ENCODE assay signal across 8 cellular contexts in genomic region chr13:99085846-99086148, GRCh38.
DNase-seq lines count a peak whose midpoint lies in the region; ATAC-seq, FAIRE-seq and TF ChIP-seq lines count a peak whose summit lies in the region.

No MANE protein-coding gene starts in this region.

- no peak for TF ChIP-seq EP300 in SK-N-SH (IDR thresholded peaks at IDR 0.05; ENCODE audit: borderline replicate concordance in 1 of 2, low read depth in 1 of 2, low read length in 1 of 2)

- no peak for FAIRE-seq in kidney (lab: Jason Lieb, UNC)

- H3K9me3 ChIP-seq in SK-N-SH = no peaks in the 10 kb centered on the region
- no peaks in the 10 kb centered on the region for H3K9me3 ChIP-seq in kidney (ENCODE audit: control insufficient read depth in 1 of 2, low read length in 2 of 2)
- no peaks in the 10 kb centered on the region for H3K9me3 ChIP-seq in subcutaneous abdominal adipose tissue (ENCODE audit: control insufficient read depth in 5 of 5, low read length in 5 of 5)

- H3F3A ChIP-seq in SK-N-SH (replicated peaks; ENCODE audit: insufficient read depth) = no peaks in the 10 kb centered on the region

- POLR2A ChIA-PET in SK-N-SH (lab: Yijun Ruan, JAX) (no interaction called here), HEK293T (lab: Yijun Ruan, JAX) (interaction anchor here (1.5 kb wide), 1 partner anchor 12 kb away, joined by 3 read pairs; no protein-coding TSS in a partner anchor)

- peak overlapping the region; percentile 66 for H3K9ac ChIP-seq in SK-N-SH
- H3K9ac ChIP-seq in kidney (ENCODE audit: low read length in 2 of 2) = peak overlapping the region in 1 of 2 donors; percentile 55
- peak overlapping the region in 3 of 5 donors; percentile 45 to 59 (median 56) for H3K9ac ChIP-seq in subcutaneous abdominal adipose tissue (ENCODE audit: low read length in 5 of 5)

- H4K20me1 ChIP-seq in SK-N-SH (ENCODE audit: insufficient read depth) = no peaks in the 10 kb centered on the region

- H3K9me2 ChIP-seq in SK-N-SH = no peaks in the 10 kb centered on the region

- peaks cover 0 to 6% of the 10 kb centered on the region in 2 donors for H3K36me3 Mint-ChIP-seq in activated naive CD4-positive, alpha-beta T cell treated with anti-CD3 and anti-CD28 coated beads, Interleukin-2, amount 50 U/mL, for 72 hours

- H3K4me3 ChIP-seq in SK-N-SH (ENCODE audit: low read depth in 2 of 2, low read length in 1 of 2) (peak overlapping the region; percentile 74 to 79), kidney (ENCODE audit: low read length in 2 of 2) (peak overlapping the region; percentile 2 to 62), subcutaneous abdominal adipose tissue (ENCODE audit: low read depth in 1 of 5, low read length in 5 of 5) (peak overlapping the region; percentile 61 to 82 (median 64))

- TF ChIP-seq RAD21 in SK-N-SH (IDR thresholded peaks at IDR 0.05; ENCODE audit: low read length) = no peak

- no peaks in the 10 kb centered on the region for H3K27me3 ChIP-seq in SK-N-SH (ENCODE audit: insufficient read depth)
- H3K27me3 ChIP-seq in subcutaneous abdominal adipose tissue (ENCODE audit: control insufficient read depth in 5 of 5, insufficient read depth in 4 of 5, low read length in 5 of 5) = peaks cover 0 to 5% (median 3%) of the 10 kb centered on the region in 5 donors

- 0 out of 2 replicates have a peak overlapping the region, but pooled peaks have one; percentile 68 for H2AFZ ChIP-seq in SK-N-SH (ENCODE audit: low read depth)

- TF ChIP-seq CTCF in SK-N-SH (IDR thresholded peaks at IDR 0.05) = no peak
- no peak for TF ChIP-seq CTCF in kidney (IDR thresholded peaks at IDR 0.05; ENCODE audit: borderline replicate concordance, extremely low read depth, insufficient read depth)

- no peak overlapping the region; a peak in 1 of 4 replicates for H3K27ac ChIP-seq in SK-N-SH (ENCODE audit: low read depth in 2 of 2, low read length in 1 of 2)
- H3K27ac ChIP-seq in kidney (ENCODE audit: low read depth in 2 of 2, low read length in 2 of 2) = peak overlapping the region in 1 of 2 donors; percentile 47
- no peak overlapping the region for H3K27ac ChIP-seq in subcutaneous abdominal adipose tissue (ENCODE audit: low read depth, low read length)

- CTCF ChIA-PET in SK-N-SH (lab: Yijun Ruan, JAX) = interaction anchor here (1.3 kb wide), 1 partner anchor 19 kb away, joined by 4 read pairs; no protein-coding TSS in a partner anchor
- CTCF ChIA-PET in HEK293T (lab: Yijun Ruan, JAX) = no interaction called here

- intact Hi-C loops in kidney (cut with DNase I) = no loop called here

- H3K27ac Mint-ChIP-seq in activated naive CD4-positive, alpha-beta T cell treated with anti-CD3 and anti-CD28 coated beads, Interleukin-2, amount 50 U/mL, for 72 hours = peak overlapping the region; percentile 14 to 70

- peaks cover 8% of the 10 kb centered on the region; the same call in 1 of the 2 replicates for H3K79me2 ChIP-seq in SK-N-SH (ENCODE audit: insufficient read depth)

- H3K4me1 ChIP-seq in SK-N-SH (ENCODE audit: control insufficient read depth in 1 of 2, insufficient read depth in 2 of 2, low read depth in 1 of 2, low read length in 1 of 2) = peaks cover 0 to 22% of the 10 kb centered on the region in 2 experiments; a peak in 1 of 4 replicates
- peaks cover 0 to 13% of the 10 kb centered on the region in 2 donors for H3K4me1 ChIP-seq in kidney (ENCODE audit: control insufficient read depth in 1 of 2, insufficient read depth in 1 of 2, low read depth in 1 of 2, low read length in 2 of 2)
- peaks cover 4 to 31% (median 26%) of the 10 kb centered on the region in 5 donors for H3K4me1 ChIP-seq in subcutaneous abdominal adipose tissue (ENCODE audit: control insufficient read depth in 5 of 5, insufficient read depth in 5 of 5, low read length in 5 of 5)

- ATAC-seq in SK-N-SH treated with all-trans-retinoic acid at 6 μM for 48 hours (no peak), GM18909 (IDR thresholded peaks at IDR 0.05; ENCODE audit: poor library complexity, unreplicated experiment) (no peak)
- no peak for ATAC-seq in activated naive CD4-positive, alpha-beta T cell treated with anti-CD3 and anti-CD28 coated beads, Interleukin-2, amount 50 U/mL, for 72 hours
- no peak for ATAC-seq in activated CD4-positive, CD25-positive, alpha-beta regulatory T cell treated with anti-CD3 and anti-CD28 coated beads, Interleukin-2, amount 50 U/mL, for 24 hours

- H3K36me3 ChIP-seq in SK-N-SH (replicated peaks in 1 of 2; ENCODE audit: control insufficient read depth in 1 of 2, insufficient read depth in 2 of 2, low read length in 1 of 2) = no peaks in the 10 kb centered on the region
- H3K36me3 ChIP-seq in kidney (ENCODE audit: control insufficient read depth in 1 of 2, insufficient read depth in 2 of 2, low read length in 2 of 2) = no peaks in the 10 kb centered on the region
- H3K36me3 ChIP-seq in subcutaneous abdominal adipose tissue (ENCODE audit: control insufficient read depth in 5 of 5, insufficient read depth in 5 of 5, low read length in 5 of 5) = no peaks in the 10 kb centered on the region

- no peak for DNase-seq in SK-N-SH
- DNase-seq in activated naive CD4-positive, alpha-beta T cell treated with anti-CD3 and anti-CD28 coated beads, Interleukin-2, amount 50 U/mL, for 72 hours (ENCODE audit: low spot score in 2 of 2) = no peak
- no peak for DNase-seq in kidney
- no peak for DNase-seq in HEK293T (ENCODE audit: extremely low spot score)

- no peaks in the 10 kb centered on the region for H3K9me3 Mint-ChIP-seq in activated naive CD4-positive, alpha-beta T cell treated with anti-CD3 and anti-CD28 coated beads, Interleukin-2, amount 50 U/mL, for 72 hours

- 45% methylated on average over 10 of the region's 14 CpGs for WGBS in SK-N-SH (ENCODE audit: low lambda C conversion rate)

- H3K4me2 ChIP-seq in SK-N-SH = peak overlapping the region; percentile 81; the same call in 1 of the 2 replicates

TF ChIP-seq in SK-N-SH, 30 proteins besides CTCF, POLR2A, EP300 and RAD21:
- TF ChIP-seq CHD2 (IDR thresholded peaks at IDR 0.05; ENCODE audit: low read length, partially characterized antibody) = no peak
- no peak for TF ChIP-seq ELF1 (IDR thresholded peaks at IDR 0.05)
- TF ChIP-seq SIN3A (IDR thresholded peaks at IDR 0.05; ENCODE audit: borderline replicate concordance, low read depth, low read length) = no peak
- TF ChIP-seq RCOR1 (IDR thresholded peaks at IDR 0.05; ENCODE audit: low read length) = no peak
- no peak for TF ChIP-seq GABPA (IDR thresholded peaks at IDR 0.05; ENCODE audit: low read depth)
- TF ChIP-seq TCF12 (IDR thresholded peaks at IDR 0.05) = no peak
- TF ChIP-seq MAX (IDR thresholded peaks at IDR 0.05; ENCODE audit: low read depth) = no peak
- TF ChIP-seq FOXJ3 (CRISPR knock-in tag; IDR thresholded peaks at IDR 0.05) = no peak

TF ChIP-seq in SK-N-SH treated with all-trans-retinoic acid at 6 μM for 48 hours, 23 proteins besides CTCF, POLR2A, EP300 and RAD21 (continues in another document):
- no peak for TF ChIP-seq ARNTL (CRISPR knock-in tag; IDR thresholded peaks at IDR 0.05; ENCODE audit: borderline replicate concordance, low read depth)
- no peak for TF ChIP-seq CREB5 (CRISPR knock-in tag; IDR thresholded peaks at IDR 0.05; ENCODE audit: low read depth)
- no peak for TF ChIP-seq SNAI2 (CRISPR knock-in tag; IDR thresholded peaks at IDR 0.05)
- no peak for TF ChIP-seq ZFP30 (CRISPR knock-in tag; IDR thresholded peaks at IDR 0.05)
- TF ChIP-seq ZFP3 (CRISPR knock-in tag; IDR thresholded peaks at IDR 0.05) = no peak

TF ChIP-seq in HEK293T, 16 proteins besides CTCF, POLR2A, EP300 and RAD21:
- no peak for TF ChIP-seq ARNT (IDR thresholded peaks at IDR 0.05)
- TF ChIP-seq BHLHE40 (IDR thresholded peaks at IDR 0.05; ENCODE audit: borderline replicate concordance) = no peak
- no peak for TF ChIP-seq NFRKB (IDR thresholded peaks at IDR 0.05)
- no peak for TF ChIP-seq SP1 (IDR thresholded peaks at IDR 0.05)
- TF ChIP-seq ZNF384 (IDR thresholded peaks at IDR 0.05) = no peak
- TF ChIP-seq FOXK2 (IDR thresholded peaks at IDR 0.05) = no peak
- TF ChIP-seq LEF1 (IDR thresholded peaks at IDR 0.05; ENCODE audit: borderline replicate concordance) = no peak
- no peak for TF ChIP-seq FOXM1 (IDR thresholded peaks at IDR 0.05; ENCODE audit: borderline replicate concordance)
- TF ChIP-seq ELF4 (IDR thresholded peaks at IDR 0.05) = no peak
- no peak for TF ChIP-seq HDGF (IDR thresholded peaks at IDR 0.05; ENCODE audit: borderline replicate concordance)
- no peak for TF ChIP-seq FOXA1 (IDR thresholded peaks at IDR 0.05)
- TF ChIP-seq CTBP1 (IDR thresholded peaks at IDR 0.05; ENCODE audit: borderline replicate concordance) = no peak
